In genomic region chr1:172818841-172819527, GRCh38 we compare ENCODE assay signal across 1 cellular context.
TF ChIP-seq lines count a peak whose summit lies in the region.

No MANE protein-coding gene starts in this region.

TF ChIP-seq in GM12878, 131 proteins besides CTCF, POLR2A, EP300 and RAD21 (continued from another document and continues in another):
- no peak for TF ChIP-seq PRDM15 (CRISPR knock-in tag; IDR thresholded peaks at IDR 0.05)
- no peak for TF ChIP-seq ZNF622 (IDR thresholded peaks at IDR 0.05)
- peak; percentile 78 for TF ChIP-seq KLF5 (IDR thresholded peaks at IDR 0.05; ENCODE audit: partially characterized antibody)
- 0 out of 2 replicates have a peak, but pooled peaks have one; percentile 51 for TF ChIP-seq ESRRA (IDR thresholded peaks at IDR 0.05; ENCODE audit: low read length)
- TF ChIP-seq FOXM1 (IDR thresholded peaks at IDR 0.05; ENCODE audit: low read depth, low read length) = peak; percentile 97
- TF ChIP-seq BMI1 (IDR thresholded peaks at IDR 0.05; ENCODE audit: borderline replicate concordance) = peak; percentile 75; the same call in 1 of the 2 replicates
- TF ChIP-seq ATF2 (IDR thresholded peaks at IDR 0.05; ENCODE audit: low read length) = peak; percentile 98
- no peak for TF ChIP-seq NR2C1 (IDR thresholded peaks at IDR 0.05)
- peak; percentile 78 for TF ChIP-seq YY1 (IDR thresholded peaks at IDR 0.05; ENCODE audit: low read depth, low read length)
- no peak; the same call in 1 of the 2 replicates for TF ChIP-seq RB1 (IDR thresholded peaks at IDR 0.05; ENCODE audit: borderline replicate concordance)
- TF ChIP-seq ZNF207 (IDR thresholded peaks at IDR 0.05; ENCODE audit: borderline replicate concordance) = peak; percentile 60; the same call in 1 of the 2 replicates
- TF ChIP-seq POU2F2 (IDR thresholded peaks at IDR 0.05; ENCODE audit: borderline replicate concordance, low read depth, low read length) = peak; percentile 88; the same call in 2 of the 3 replicates
- TF ChIP-seq SMARCA5 (IDR thresholded peaks at IDR 0.05) = peak; percentile 51; the same call in 1 of the 2 replicates
- TF ChIP-seq ELK1 (IDR thresholded peaks at IDR 0.05; ENCODE audit: low read depth, low read length) = no peak
- peak; percentile 99 for TF ChIP-seq SKIL (IDR thresholded peaks at IDR 0.05; ENCODE audit: low read depth, poor library complexity, severe bottlenecking)
- no peak for TF ChIP-seq NFXL1 (IDR thresholded peaks at IDR 0.05; ENCODE audit: borderline replicate concordance)
- no peak for TF ChIP-seq NFYA (IDR thresholded peaks at IDR 0.05; ENCODE audit: borderline replicate concordance, low read depth, low read length)
- peak; percentile 11 for TF ChIP-seq SMAD1 (IDR thresholded peaks at IDR 0.05; ENCODE audit: low read depth, partially characterized antibody)
- peak; percentile 72; the same call in 1 of the 2 replicates for TF ChIP-seq ZNF24 (IDR thresholded peaks at IDR 0.05)
- peak; percentile 95 for TF ChIP-seq ASH2L (IDR thresholded peaks at IDR 0.05; ENCODE audit: borderline replicate concordance, low read depth)
- TF ChIP-seq CBX3 (IDR thresholded peaks at IDR 0.05; ENCODE audit: borderline replicate concordance, low read depth) = no peak
- TF ChIP-seq WRNIP1 (IDR thresholded peaks at IDR 0.05; ENCODE audit: borderline replicate concordance, low read depth, low read length) = no peak
- peak; percentile 87 for TF ChIP-seq SPI1 (IDR thresholded peaks at IDR 0.05; ENCODE audit: borderline replicate concordance, insufficient read depth, low read depth, low read length)
- TF ChIP-seq TBL1XR1 (IDR thresholded peaks at IDR 0.05; ENCODE audit: low read depth, low read length) = no peak; the same call in none of the 2 replicates
- TF ChIP-seq MTA3 (IDR thresholded peaks at IDR 0.05; ENCODE audit: borderline replicate concordance, low read length) = peak; percentile 99
- TF ChIP-seq CHD4 (IDR thresholded peaks at IDR 0.05) = no peak
- no peak; the same call in 1 of the 2 replicates for TF ChIP-seq NKRF (conservative IDR thresholded peaks at IDR 0.05)
- peak; percentile 42; the same call in 1 of the 2 replicates for TF ChIP-seq MLLT1 (IDR thresholded peaks at IDR 0.05)
- no peak for TF ChIP-seq PAX8 (IDR thresholded peaks at IDR 0.05)
- TF ChIP-seq BCL11A (IDR thresholded peaks at IDR 0.05; ENCODE audit: low read depth, low read length) = peak; percentile 86
- TF ChIP-seq ZZZ3 (IDR thresholded peaks at IDR 0.05; ENCODE audit: control insufficient read depth, insufficient read length, low read depth) = no peak
- TF ChIP-seq YBX1 (IDR thresholded peaks at IDR 0.05) = no peak
- no peak for TF ChIP-seq ATF3 (IDR thresholded peaks at IDR 0.05; ENCODE audit: borderline replicate concordance, extremely low read depth, low read depth, low read length)
- no peak for TF ChIP-seq KDM1A (IDR thresholded peaks at IDR 0.05; ENCODE audit: borderline replicate concordance)
- TF ChIP-seq PML (IDR thresholded peaks at IDR 0.05; ENCODE audit: low read length) = peak; percentile 85
- peak; percentile 82 for TF ChIP-seq RELB (IDR thresholded peaks at IDR 0.05; ENCODE audit: low read depth)
- TF ChIP-seq ETV6 (conservative IDR thresholded peaks at IDR 0.05 in 1 of 2, IDR thresholded peaks at IDR 0.05 in 1 of 2; ENCODE audit: borderline replicate concordance in 1 of 2, low read depth in 1 of 2) = peak in 1 of 2 experiments; percentile 78; a peak in 2 of 4 replicates
- TF ChIP-seq USF1 (IDR thresholded peaks at IDR 0.05; ENCODE audit: borderline replicate concordance, extremely low read length, insufficient read depth, low read depth, low read length) = no peak
- TF ChIP-seq EED (IDR thresholded peaks at IDR 0.05; ENCODE audit: low read depth) = peak; percentile 93
- TF ChIP-seq BCL3 (IDR thresholded peaks at IDR 0.05; ENCODE audit: borderline replicate concordance, insufficient read depth, low read depth, low read length, poor library complexity, severe bottlenecking) = peak; percentile 61
